ENCODE assay signal across 9 cellular contexts in genomic region chr11:59102259-59102765, GRCh38. TPM values are rescaled to one million over a fixed set of nuclear protein-coding genes. Genes with fewer than 3 reads are reported as not detected.
DNase-seq lines count a peak whose midpoint lies in the region; ATAC-seq, FAIRE-seq and TF ChIP-seq lines count a peak whose summit lies in the region.
"Had no signal": no experiment of that assay in that cellular context is flagged by ENCODE, and none has a peak within 500 bp of the region (broad histone marks: within the 10 kb centered on the region; RNA-seq: fewer than 3 reads in every experiment).

No MANE protein-coding gene starts in this region.

- H3K27me3 Mint-ChIP-seq in activated T-helper 17 cell treated with anti-CD3 and anti-CD28 coated beads, Interleukin-2, amount 50 U/mL, for 72 hours, result peaks cover 9% of the 10 kb centered on the region

- intact Hi-C loops in posterior vena cava (cut with DNase I), result no loop called here

- H3K4me1 Mint-ChIP-seq in activated T-helper 17 cell treated with anti-CD3 and anti-CD28 coated beads, Interleukin-2, amount 50 U/mL, for 72 hours, result peaks cover 14% of the 10 kb centered on the region

- DNase-seq in GM12892 (ENCODE audit: insufficient read length) (peak; percentile 39), NOMO-1 treated with DMSO at 0.1 percent for 48 hours (lab: John Stamatoyannopoulos, UW; ENCODE audit: unreplicated experiment) (peak; percentile 81), germinal center (ENCODE audit: low spot score) (peak; percentile 66), posterior vena cava (ENCODE audit: low spot score) (peak; percentile 77), DMS153 treated with DMSO at 0.1 percent for 48 hours (lab: John Stamatoyannopoulos, UW; ENCODE audit: unreplicated experiment) (no peak), NCI-H146 (lab: John Stamatoyannopoulos, UW) (no peak)

- H3K27ac Mint-ChIP-seq in activated T-helper 17 cell treated with anti-CD3 and anti-CD28 coated beads, Interleukin-2, amount 50 U/mL, for 72 hours, result peak overlapping the region; percentile 5

- peaks cover 5% of the 10 kb centered on the region for H3K36me3 Mint-ChIP-seq in activated T-helper 17 cell treated with anti-CD3 and anti-CD28 coated beads, Interleukin-2, amount 50 U/mL, for 72 hours (ENCODE audit: low read depth)

- peak; percentile 67 for ATAC-seq in HG02610 (IDR thresholded peaks at IDR 0.05; ENCODE audit: unreplicated experiment)
- ATAC-seq in activated T-helper 17 cell treated with anti-CD3 and anti-CD28 coated beads, Interleukin-2, amount 50 U/mL, for 72 hours (replicated peaks), result peak; percentile 46

- FAIRE-seq in GM12892 (lab: Jason Lieb, UNC), result peak; percentile 100
- FAIRE-seq: islet of Langerhans had no signal

- peak; percentile 44; the same call in 1 of the 2 replicates for TF ChIP-seq POLR2A in GM12892 (IDR thresholded peaks at IDR 0.05; ENCODE audit: low read depth, low read length)

- peak overlapping the region; percentile 81 for H3K4me3 Mint-ChIP-seq in activated T-helper 17 cell treated with anti-CD3 and anti-CD28 coated beads, Interleukin-2, amount 50 U/mL, for 72 hours

- no peaks in the 10 kb centered on the region for H3K9me3 Mint-ChIP-seq in activated T-helper 17 cell treated with anti-CD3 and anti-CD28 coated beads, Interleukin-2, amount 50 U/mL, for 72 hours

RNA-seq across cellular contexts. Expression of gene FAM111B, which starts 4.7 kb away (rescaled TPM):
- 43.1 TPM for polyA plus RNA-seq in GM12892 (2012; ENCODE audit: missing spikeins)
- 10 to 100 TPM; 51.5 to 64.8 TPM for total RNA-seq in activated T-helper 17 cell treated with anti-CD3 and anti-CD28 coated beads, Interleukin-2, amount 50 U/mL, for 72 hours
- 1 to 10 TPM in 1 of 2 donors, under 1 TPM in 1; 0.48 to 1.0 TPM for total RNA-seq in posterior vena cava

RNA-seq across cellular contexts. Expression of gene GLYATL1B, which starts 16.2 kb away (rescaled TPM):
- polyA plus RNA-seq in GM12892 (2012; ENCODE audit: missing spikeins), result 1.0 TPM
- total RNA-seq in activated T-helper 17 cell treated with anti-CD3 and anti-CD28 coated beads, Interleukin-2, amount 50 U/mL, for 72 hours, result not detected
- not detected for total RNA-seq in posterior vena cava

RNA-seq across cellular contexts. Expression of gene FAM111A, which starts 40.3 kb away (rescaled TPM):
- 51.7 TPM for polyA plus RNA-seq in GM12892 (2012; ENCODE audit: missing spikeins)
- total RNA-seq in activated T-helper 17 cell treated with anti-CD3 and anti-CD28 coated beads, Interleukin-2, amount 50 U/mL, for 72 hours, result 10 to 100 TPM; 80.2 to 92.7 TPM
- 10 to 100 TPM; 15.5 to 23.6 TPM for total RNA-seq in posterior vena cava

Comparison
In these comparisons a context has a peak if more than half of its experiments do, and no peak if none do; other contexts are left out.
1. DNase-seq: peak in GM12892 (single experiment), NOMO-1 treated with DMSO at 0.1 percent for 48 hours (single experiment), germinal center (single experiment) and posterior vena cava (single experiment); none in DMS153 treated with DMSO at 0.1 percent for 48 hours (single experiment) and NCI-H146 (single experiment).
2. RNA of gene FAM111B, which starts 4.7 kb away (total RNA-seq): 51.5 to 64.8 TPM in activated T-helper 17 cell treated with anti-CD3 and anti-CD28 coated beads, Interleukin-2, amount 50 U/mL, for 72 hours; 0.48 to 1.0 TPM in posterior vena cava; every median in the first group is over 10 times any median in the second.